Comparison of ENCODE assay signal across 19 cellular contexts in genomic region chr1:155608888-155609225, GRCh38. TPM values are rescaled to one million over a fixed set of nuclear protein-coding genes. Genes with fewer than 3 reads are reported as not detected.
DNase-seq lines count a peak whose midpoint lies in the region; ATAC-seq and TF ChIP-seq lines count a peak whose summit lies in the region.
"Had no signal": no experiment of that assay in that cellular context is flagged by ENCODE, and none has a peak within 500 bp of the region (broad histone marks: within the 10 kb centered on the region; RNA-seq: fewer than 3 reads in every experiment).

No MANE protein-coding gene starts in this region.

- no peak overlapping the region for H3K27ac Mint-ChIP-seq in CD4-positive, CD25-positive, alpha-beta regulatory T cell
- no peak overlapping the region for H3K27ac Mint-ChIP-seq in CD8-positive, alpha-beta T cell
- no peak overlapping the region for H3K27ac Mint-ChIP-seq in immature natural killer cell

- peaks cover 10% of the 10 kb centered on the region for H3K27me3 Mint-ChIP-seq in CD4-positive, CD25-positive, alpha-beta regulatory T cell
- H3K27me3 Mint-ChIP-seq in CD8-positive, alpha-beta T cell (ENCODE audit: low read depth), result no peaks in the 10 kb centered on the region
- peaks cover 0 to 7% (median 4%) of the 10 kb centered on the region in 3 donors for H3K27me3 Mint-ChIP-seq in immature natural killer cell (ENCODE audit: low read depth in 3 of 3)

- no peak for DNase-seq in CD4-positive, CD25-positive, alpha-beta regulatory T cell
- no peak for DNase-seq in CD8-positive, alpha-beta T cell
- DNase-seq in Peyer's patch (peak in 2 of 3 donors; percentile 43 to 44), immature natural killer cell (no peak), right atrium auricular region (ENCODE audit: low spot score) (no peak), GM10266 (ENCODE audit: extremely low spot score) (no peak)
- DNase-seq: activated CD4-positive, CD25-positive, alpha-beta regulatory T cell; DMS79; foreskin fibroblast; mesenchymal stem cell; natural killer cell; NCI-H1930; NCI-H446 treated with DMSO at 0.1 percent for 48 hours; SHP77 treated with DMSO at 0.1 percent for 48 hours; small intestine; stimulated activated CD4-positive, alpha-beta T cell treated with anti-CD3 and anti-CD28 coated beads, Interleukin-4, amount 100 ng/mL, for 24 hours had no signal

- no peak overlapping the region for H3K4me3 ChIP-seq in CD4-positive, CD25-positive, alpha-beta regulatory T cell (ENCODE audit: low read depth, low read length)
- H3K4me3 ChIP-seq in CD8-positive, alpha-beta T cell (ENCODE audit: low read depth, low read length), result no peak overlapping the region
- H3K4me3 ChIP-seq in Peyer's patch, result no peak overlapping the region
- no peak overlapping the region for H3K4me3 ChIP-seq in right atrium auricular region

- H3K4me1 ChIP-seq in CD4-positive, CD25-positive, alpha-beta regulatory T cell (ENCODE audit: control insufficient read depth, insufficient read depth, low read length, poor library complexity, severe bottlenecking), result no peaks in the 10 kb centered on the region
- no peaks in the 10 kb centered on the region for H3K4me1 ChIP-seq in CD8-positive, alpha-beta T cell (ENCODE audit: insufficient read depth, low read length)
- H3K4me1 ChIP-seq in Peyer's patch (peaks cover 0 to 3% (median 0%) of the 10 kb centered on the region in 4 donors), right atrium auricular region (no peaks in the 10 kb centered on the region)
- H3K4me1 ChIP-seq: prostate gland had no signal

- H3K27me3 ChIP-seq in CD4-positive, CD25-positive, alpha-beta regulatory T cell (ENCODE audit: control insufficient read depth, insufficient read depth, low read length), result no peaks in the 10 kb centered on the region
- no peaks in the 10 kb centered on the region for H3K27me3 ChIP-seq in CD8-positive, alpha-beta T cell (ENCODE audit: insufficient read depth, low read length)
- H3K27me3 ChIP-seq in Peyer's patch (no peaks in the 10 kb centered on the region), right atrium auricular region (no peaks in the 10 kb centered on the region)
- H3K27me3 ChIP-seq: suprapubic skin had no signal

- no peak for TF ChIP-seq CTCF in CD8-positive, alpha-beta T cell (IDR thresholded peaks at IDR 0.05)
- no peak for TF ChIP-seq CTCF in Peyer's patch (IDR thresholded peaks at IDR 0.05)
- TF ChIP-seq CTCF in right atrium auricular region (IDR thresholded peaks at IDR 0.05), result no peak
- TF ChIP-seq CTCF in GM10266 (IDR thresholded peaks at IDR 0.05; ENCODE audit: control insufficient read depth, insufficient read depth, low read depth, missing control alignments), result no peak

- ATAC-seq in CD4-positive, CD25-positive, alpha-beta regulatory T cell (ENCODE audit: low read depth in 2 of 2), result no peak
- no peak for ATAC-seq in CD8-positive, alpha-beta T cell
- ATAC-seq in HG02885 (IDR thresholded peaks at IDR 0.05; ENCODE audit: poor library complexity, unreplicated experiment), result no peak

- CTCF ChIA-PET in CD8-positive, alpha-beta T cell (lab: Charles Lee), result no interaction called here

- H3K4me3 Mint-ChIP-seq in CD4-positive, CD25-positive, alpha-beta regulatory T cell, result peak overlapping the region in 3 of 4 donors; percentile 17 to 70 (median 69)
- H3K4me3 Mint-ChIP-seq in CD8-positive, alpha-beta T cell, result peak overlapping the region; percentile 26
- H3K4me3 Mint-ChIP-seq in immature natural killer cell, result peak overlapping the region in 4 of 5 donors; percentile 50 to 59 (median 53)

- H3K36me3 ChIP-seq in CD4-positive, CD25-positive, alpha-beta regulatory T cell (ENCODE audit: control insufficient read depth, insufficient read depth, low read length), result no peaks in the 10 kb centered on the region
- H3K36me3 ChIP-seq in CD8-positive, alpha-beta T cell (ENCODE audit: insufficient read depth, low read length), result peaks cover 8% of the 10 kb centered on the region
- H3K36me3 ChIP-seq in Peyer's patch, result peaks cover 0 to 8% (median 0%) of the 10 kb centered on the region in 3 donors
- H3K36me3 ChIP-seq in right atrium auricular region, result peaks cover 5% of the 10 kb centered on the region
- H3K36me3 ChIP-seq: prostate gland had no signal

- POLR2A ChIA-PET in CD8-positive, alpha-beta T cell (lab: Charles Lee), result no interaction called here

- intact Hi-C loops in CD8-positive, alpha-beta T cell (cut with DNase I, micrococcal nuclease), result loop anchor here in 1 of 2 experiments (2.0 kb wide), 1 partner anchor 46 kb away; the partner anchor contains the start of gene ASH1L

- H3K27ac ChIP-seq in CD4-positive, CD25-positive, alpha-beta regulatory T cell (ENCODE audit: insufficient read depth, low read length, poor library complexity, severe bottlenecking), result no peak overlapping the region
- H3K27ac ChIP-seq in CD8-positive, alpha-beta T cell (ENCODE audit: low read depth, low read length), result no peak overlapping the region
- H3K27ac ChIP-seq in Peyer's patch, result no peak overlapping the region
- H3K27ac ChIP-seq in right atrium auricular region, result no peak overlapping the region

- no peaks in the 10 kb centered on the region for H3K9me3 Mint-ChIP-seq in CD4-positive, CD25-positive, alpha-beta regulatory T cell
- H3K9me3 Mint-ChIP-seq in CD8-positive, alpha-beta T cell, result no peaks in the 10 kb centered on the region
- H3K9me3 Mint-ChIP-seq in immature natural killer cell, result no peaks in the 10 kb centered on the region
- H3K9me3 Mint-ChIP-seq: natural killer cell had no signal

- no peak for TF ChIP-seq POLR2A in Peyer's patch (IDR thresholded peaks at IDR 0.05)

- H3K36me3 Mint-ChIP-seq in CD4-positive, CD25-positive, alpha-beta regulatory T cell, result peaks cover 8% of the 10 kb centered on the region
- H3K36me3 Mint-ChIP-seq in CD8-positive, alpha-beta T cell, result peaks cover 19% of the 10 kb centered on the region
- peaks cover 0 to 5% (median 0%) of the 10 kb centered on the region in 3 donors for H3K36me3 Mint-ChIP-seq in immature natural killer cell
- H3K36me3 Mint-ChIP-seq: natural killer cell had no signal

- H3K9me3 ChIP-seq in CD4-positive, CD25-positive, alpha-beta regulatory T cell (ENCODE audit: control insufficient read depth in 2 of 2, low read length in 2 of 2), result no peaks in the 10 kb centered on the region
- no peaks in the 10 kb centered on the region for H3K9me3 ChIP-seq in CD8-positive, alpha-beta T cell (ENCODE audit: low read length)
- H3K9me3 ChIP-seq in Peyer's patch, result no peaks in the 10 kb centered on the region
- no peaks in the 10 kb centered on the region for H3K9me3 ChIP-seq in right atrium auricular region
- H3K9me3 ChIP-seq: prostate gland, suprapubic skin had no signal

- H3K4me1 Mint-ChIP-seq in CD4-positive, CD25-positive, alpha-beta regulatory T cell, result peaks cover 0 to 14% (median 9%) of the 10 kb centered on the region in 4 donors
- peaks cover 6% of the 10 kb centered on the region for H3K4me1 Mint-ChIP-seq in CD8-positive, alpha-beta T cell (ENCODE audit: low read depth)
- peaks cover 7 to 8% of the 10 kb centered on the region in 2 donors for H3K4me1 Mint-ChIP-seq in immature natural killer cell

RNA-seq across cellular contexts. Expression of gene MSTO1, which starts 1.2 kb away (rescaled TPM):
- 46.0 TPM for total RNA-seq in CD4-positive, CD25-positive, alpha-beta regulatory T cell
- 10 to 100 TPM in 3 of 4 donors, 1 to 10 TPM in 1; 7.0 to 13.7 (median 11.6) TPM for polyA plus RNA-seq in CD4-positive, CD25-positive, alpha-beta regulatory T cell
- 10 to 100 TPM; 66.4 to 70.2 TPM for total RNA-seq in CD8-positive, alpha-beta T cell
- total RNA-seq in Peyer's patch (10 to 100 TPM in 3 of 4 donors, 1 to 10 TPM in 1; 6.8 to 52.0 (median 26.7) TPM), right atrium auricular region (1 to 10 TPM; 4.4 to 4.8 TPM)
- 10 to 100 TPM in 1 of 3 donors, 1 to 10 TPM in 2; 7.5 to 20.0 (median 8.7) TPM for polyA plus RNA-seq in immature natural killer cell

RNA-seq across cellular contexts. Expression of gene ASH1L, which starts 46.3 kb away (rescaled TPM):
- total RNA-seq in CD4-positive, CD25-positive, alpha-beta regulatory T cell, result 97.8 TPM
- 10 to 100 TPM; 14.1 to 16.8 (median 15.1) TPM for polyA plus RNA-seq in CD4-positive, CD25-positive, alpha-beta regulatory T cell
- 10 to 100 TPM; 54.6 to 58.9 TPM for total RNA-seq in CD8-positive, alpha-beta T cell
- total RNA-seq in Peyer's patch (100 to 1,000 TPM in 1 of 4 donors, 10 to 100 TPM in 3; 58.3 to 101 (median 73.8) TPM), right atrium auricular region (10 to 100 TPM; 37.2 to 50.2 TPM)
- polyA plus RNA-seq in immature natural killer cell, result 10 to 100 TPM in 1 of 3 donors, 1 to 10 TPM in 2; 3.8 to 27.0 (median 6.0) TPM

Comparison
In these comparisons a context has a peak if more than half of its experiments do, and no peak if none do; other contexts are left out.
1. DNase-seq: peak in Peyer's patch (2 of 3); none in CD4-positive, CD25-positive, alpha-beta regulatory T cell (0 of 3), CD8-positive, alpha-beta T cell (0 of 7), immature natural killer cell (0 of 3), right atrium auricular region (single experiment) and GM10266 (single experiment).
2. Peak in every context shown above with its lines, with median percentiles within 50 percentile points of each other: H3K4me3 Mint-ChIP-seq.